7 cellular contexts compared by ENCODE assay signal in the genomic region with DNA sequence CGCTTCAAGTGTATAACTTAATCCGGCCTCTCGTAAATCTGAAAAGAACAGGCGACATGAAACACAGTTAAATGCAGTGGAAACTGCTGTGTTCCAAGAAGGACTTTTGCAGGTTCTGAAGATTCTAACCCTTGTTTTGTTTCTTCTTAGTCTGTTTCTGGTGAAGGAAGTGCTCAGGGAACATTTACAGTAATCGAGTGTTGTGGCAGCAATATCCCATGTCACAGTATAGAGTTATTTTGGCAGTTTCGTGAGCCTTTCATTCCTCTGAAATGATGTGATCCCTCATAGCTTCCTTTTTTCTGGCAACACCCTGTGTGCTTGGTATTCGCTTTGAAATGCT. TPM values are rescaled to one million over a fixed set of nuclear protein-coding genes. Genes with fewer than 3 reads are reported as not detected.
DNase-seq lines count a peak whose midpoint lies in the region; ATAC-seq, FAIRE-seq and TF ChIP-seq lines count a peak whose summit lies in the region.

No MANE protein-coding gene starts in this region.

- H3K9ac ChIP-seq in keratinocyte (ENCODE audit: control insufficient read depth, extremely low read depth, insufficient read depth, low read length), result peak overlapping the region; percentile 89
- peak overlapping the region; percentile 80 to 88 for H3K9ac ChIP-seq in stomach smooth muscle (ENCODE audit: low read length in 2 of 2)

- H3K27ac ChIP-seq in keratinocyte (ENCODE audit: control insufficient read depth, insufficient read depth, low read length) (peak overlapping the region; percentile 86), stomach smooth muscle (ENCODE audit: low read length) (peak overlapping the region; percentile 74)

- H3K36me3 Mint-ChIP-seq in HFFc6 (ENCODE audit: low read depth), result peaks cover 60% of the 10 kb centered on the region
- H3K36me3 Mint-ChIP-seq in activated naive CD8-positive, alpha-beta T cell treated with anti-CD3 and anti-CD28 coated beads, Interleukin-2, amount 10 ng/mL, durations not matched to agents 7 days and 5 days, result no peaks in the 10 kb centered on the region

- FAIRE-seq in keratinocyte (lab: Jason Lieb, UNC) (no peak), urothelium cell line (lab: Jason Lieb, UNC) (no peak)

- no peaks in the 10 kb centered on the region for H3K27me3 ChIP-seq in keratinocyte (ENCODE audit: control insufficient read depth, extremely low read depth, insufficient read depth, low read length)
- no peaks in the 10 kb centered on the region for H3K27me3 ChIP-seq in stomach smooth muscle (ENCODE audit: control insufficient read depth in 1 of 2, insufficient read depth in 2 of 2, low read length in 2 of 2)

- H3K36me3 ChIP-seq in keratinocyte (ENCODE audit: control insufficient read depth in 2 of 2, extremely low read depth in 1 of 2, insufficient read depth in 2 of 2, low read length in 2 of 2) (no peaks in the 10 kb centered on the region), stomach smooth muscle (ENCODE audit: control insufficient read depth in 2 of 2, insufficient read depth in 2 of 2, low read length in 2 of 2) (no peaks in the 10 kb centered on the region)

- no peaks in the 10 kb centered on the region for H3K9me3 ChIP-seq in keratinocyte (ENCODE audit: control insufficient read depth, low read depth, low read length)
- H3K9me3 ChIP-seq in stomach smooth muscle (ENCODE audit: control insufficient read depth in 2 of 2, low read length in 2 of 2), result no peaks in the 10 kb centered on the region

- H3K4me1 ChIP-seq in keratinocyte (ENCODE audit: control insufficient read depth, extremely low read depth, insufficient read depth, low read length) (peaks cover 52% of the 10 kb centered on the region), stomach smooth muscle (ENCODE audit: control insufficient read depth, insufficient read depth, low read length) (peaks cover 16% of the 10 kb centered on the region)

- DNase-seq in HFFc6, result peak; percentile 48
- DNase-seq in activated naive CD8-positive, alpha-beta T cell treated with anti-CD3 and anti-CD28 coated beads, Interleukin-2, amount 10 ng/mL, durations not matched to agents 7 days and 5 days, result no peak
- DNase-seq in keratinocyte (ENCODE audit: low read depth, low spot score), result no peak
- no peak for DNase-seq in urothelium cell line (ENCODE audit: low spot score)

- no peaks in the 10 kb centered on the region for H3K9me1 ChIP-seq in keratinocyte (ENCODE audit: control insufficient read depth, extremely low read depth, insufficient read depth, low read length)

- H3K27me3 Mint-ChIP-seq in HFFc6 (ENCODE audit: insufficient read depth), result peaks cover 13% of the 10 kb centered on the region
- peaks cover 46% of the 10 kb centered on the region for H3K27me3 Mint-ChIP-seq in activated naive CD8-positive, alpha-beta T cell treated with anti-CD3 and anti-CD28 coated beads, Interleukin-2, amount 10 ng/mL, durations not matched to agents 7 days and 5 days

- peak overlapping the region; percentile 99 for H3K4me3 Mint-ChIP-seq in HFFc6
- peak overlapping the region; percentile 86 for H3K4me3 Mint-ChIP-seq in activated naive CD8-positive, alpha-beta T cell treated with anti-CD3 and anti-CD28 coated beads, Interleukin-2, amount 10 ng/mL, durations not matched to agents 7 days and 5 days

- H3K27ac Mint-ChIP-seq in HFFc6, result peak overlapping the region; percentile 98
- no peak overlapping the region for H3K27ac Mint-ChIP-seq in activated naive CD8-positive, alpha-beta T cell treated with anti-CD3 and anti-CD28 coated beads, Interleukin-2, amount 10 ng/mL, durations not matched to agents 7 days and 5 days

- no peak overlapping the region for H2AFZ ChIP-seq in keratinocyte (ENCODE audit: control insufficient read depth, low read length)

- TF ChIP-seq CTCF in HFFc6 (IDR thresholded peaks at IDR 0.05) (no peak), keratinocyte (optimal IDR thresholded peaks at IDR 0.05 in 1 of 3, IDR thresholded peaks at IDR 0.05 in 1 of 3, conservative IDR thresholded peaks at IDR 0.05 in 1 of 3; ENCODE audit: extremely low read depth in 1 of 3, insufficient read depth in 2 of 3, low read length in 3 of 3) (no peak)

- peak overlapping the region; percentile 88 for H3K4me2 ChIP-seq in keratinocyte (ENCODE audit: control insufficient read depth, extremely low read depth, insufficient read depth, low read depth, low read length)

- H3K79me2 ChIP-seq in keratinocyte (ENCODE audit: control insufficient read depth, insufficient read depth, low read length), result peaks cover 89% of the 10 kb centered on the region

- no peaks in the 10 kb centered on the region for H4K20me1 ChIP-seq in keratinocyte (ENCODE audit: control insufficient read depth, extremely low read depth, insufficient read depth, low read length)

- peaks cover 8% of the 10 kb centered on the region for H3K9me3 Mint-ChIP-seq in HFFc6
- H3K9me3 Mint-ChIP-seq in activated naive CD8-positive, alpha-beta T cell treated with anti-CD3 and anti-CD28 coated beads, Interleukin-2, amount 10 ng/mL, durations not matched to agents 7 days and 5 days, result no peaks in the 10 kb centered on the region

- peak overlapping the region; percentile 83 to 94 (median 92) for H3K4me3 ChIP-seq in keratinocyte (ENCODE audit: control insufficient read depth in 2 of 3, extremely low read depth in 1 of 3, insufficient read depth in 2 of 3, low read depth in 1 of 3, low read length in 3 of 3)
- peak overlapping the region; percentile 78 to 87 for H3K4me3 ChIP-seq in stomach smooth muscle (ENCODE audit: low read length in 2 of 2)

- H3K4me1 Mint-ChIP-seq in HFFc6 (ENCODE audit: low read depth), result peaks cover 65% of the 10 kb centered on the region
- H3K4me1 Mint-ChIP-seq in activated naive CD8-positive, alpha-beta T cell treated with anti-CD3 and anti-CD28 coated beads, Interleukin-2, amount 10 ng/mL, durations not matched to agents 7 days and 5 days, result peaks cover 22% of the 10 kb centered on the region

- ATAC-seq in activated naive CD8-positive, alpha-beta T cell treated with anti-CD3 and anti-CD28 coated beads, Interleukin-2, amount 10 ng/mL, durations not matched to agents 7 days and 5 days (ENCODE audit: low read depth), result no peak
- no peak for ATAC-seq in GM18520 (IDR thresholded peaks at IDR 0.05; ENCODE audit: unreplicated experiment)
- ATAC-seq in GM21529 (IDR thresholded peaks at IDR 0.05; ENCODE audit: unreplicated experiment), result no peak

- dilution Hi-C loops in keratinocyte (cut with MboI; ENCODE audit: extremely low pct_ligation_motif_present, low sequenced_read_pairs), result no loop called here

- POLR2A ChIA-PET in activated naive CD8-positive, alpha-beta T cell treated with anti-CD3 and anti-CD28 coated beads, Interleukin-2, amount 10 ng/mL, durations not matched to agents 7 days and 5 days (lab: Charles Lee), result no interaction called here

RNA-seq across cellular contexts. Expression of gene CRIM1, which starts 2.7 kb away (rescaled TPM):
- 100 to 1,000 TPM; 731 to 946 (median 839) TPM for total RNA-seq in HFFc6 (2021; fragmentation: NEBNext Ultra II Directional; extraction: Animal tissue kit (Norgen Biotek cat#: 25700))
- total RNA-seq in activated naive CD8-positive, alpha-beta T cell treated with anti-CD3 and anti-CD28 coated beads, Interleukin-2, amount 10 ng/mL, durations not matched to agents 7 days and 5 days, result 1 to 10 TPM; 3.2 to 3.5 TPM
- polyA plus RNA-seq in keratinocyte, result 98.3 to 136 TPM (median 116 TPM) in 3 replicates
- polyA plus RNA-seq in keratinocyte (2011; ENCODE audit: low read depth), result 32.2 TPM
- 54.2 and 69.7 TPM in 2 replicates for polyA plus RNA-seq in keratinocyte (2011; cell fraction: cytosol; rRNA removed)
- 316 and 318 TPM in 2 replicates for polyA plus RNA-seq in keratinocyte (2011; cell fraction: nucleus; rRNA removed)
- 51.3 and 110 TPM in 2 replicates for polyA plus RNA-seq in keratinocyte (2012; ENCODE audit: low replicate concordance)
- polyA minus RNA-seq in keratinocyte, result 353 to 631 TPM (median 519 TPM) in 3 replicates
- polyA minus RNA-seq in keratinocyte (2011; cell fraction: cytosol; rRNA and poly(A)+ RNA removed), result 371 TPM
- polyA minus RNA-seq in keratinocyte (2011; cell fraction: nucleus; rRNA and poly(A)+ RNA removed), result 966 and 975 TPM in 2 replicates

Comparison
In these comparisons a context has a peak if more than half of its experiments do, and no peak if none do; other contexts are left out.
1. RNA of gene CRIM1, which starts 2.7 kb away (total RNA-seq): 731 to 946 TPM in HFFc6; 3.2 to 3.5 TPM in activated naive CD8-positive, alpha-beta T cell treated with anti-CD3 and anti-CD28 coated beads, Interleukin-2, amount 10 ng/mL, durations not matched to agents 7 days and 5 days; every median in the first group is over 100 times any median in the second.